ENCODE assay signal across 8 cellular contexts in genomic region chr9:130694205-130694604, GRCh38. TPM values are rescaled to one million over a fixed set of nuclear protein-coding genes. Genes with fewer than 3 reads are reported as not detected.
DNase-seq lines count a peak whose midpoint lies in the region; ATAC-seq, FAIRE-seq and TF ChIP-seq lines count a peak whose summit lies in the region.

No MANE protein-coding gene starts in this region.

- TF ChIP-seq POLR2A in K562 (conservative IDR thresholded peaks at IDR 0.05) = no peak

- intact Hi-C loops in K562 (cut with micrococcal nuclease) = no loop called here

- no peak for FAIRE-seq in K562 (lab: Jason Lieb, UNC)

- no peak for TF ChIP-seq CTCF in AG04449 (IDR thresholded peaks at IDR 0.05; ENCODE audit: insufficient read depth, low read length, missing control alignments)
- TF ChIP-seq CTCF in HL-60 (IDR thresholded peaks at IDR 0.05; ENCODE audit: insufficient read depth, low read length) = no peak
- no peak for TF ChIP-seq CTCF in K562 (IDR thresholded peaks at IDR 0.05 in 2 of 3, conservative IDR thresholded peaks at IDR 0.05 in 1 of 3; ENCODE audit: insufficient read depth in 2 of 3, low read depth in 1 of 3, low read length in 3 of 3)
- no peak for TF ChIP-seq CTCF in omental fat pad (IDR thresholded peaks at IDR 0.05)

- POLR2A ChIA-PET in AG04449 (lab: Yijun Ruan, JAX) (no interaction called here), K562 (lab: Yijun Ruan, JAX) (interaction anchor here (1.0 to 1.8 kb wide), 5 partner anchors 10 to 241 kb away, joined by 4 to 8 read pairs (median 4); no protein-coding TSS in a partner anchor)

- no peak for TF ChIP-seq EP300 in K562 (IDR thresholded peaks at IDR 0.05; ENCODE audit: low read length)

- ATAC-seq in K562 (peak; percentile 5; the same call in 2 of the 3 replicates), GM19397 (IDR thresholded peaks at IDR 0.05; ENCODE audit: unreplicated experiment) (no peak), omental fat pad (ENCODE audit: low FRiP score) (no peak)

- in situ Hi-C loops in K562 (cut with MboI) = loop anchor here (25.0 kb wide), 1 partner anchor 557 kb away; no protein-coding TSS in a partner anchor
- in situ Hi-C loops in G401 (cut with HindIII; ENCODE audit: low sequenced_read_pairs) = no loop called here

- no peak for TF ChIP-seq RAD21 in K562 (CRISPR knock-in tag; conservative IDR thresholded peaks at IDR 0.05 in 1 of 2, IDR thresholded peaks at IDR 0.05 in 1 of 2)

- peak overlapping the region; percentile 84 for H3K27ac ChIP-seq in HL-60 (replicated peaks)
- H3K27ac ChIP-seq in K562 (ENCODE audit: extremely low read depth, low read depth, low read length) = peak overlapping the region; percentile 84

- peaks cover 9 to 12% of the 10 kb centered on the region in 2 experiments; a peak in 4 of 5 replicates for H3K4me1 ChIP-seq in K562 (replicated peaks in 1 of 2; ENCODE audit: control insufficient read depth in 2 of 2, insufficient read depth in 2 of 2, low read length in 2 of 2)
- peaks cover 16% of the 10 kb centered on the region for H3K4me1 ChIP-seq in mononuclear cell (ENCODE audit: insufficient read depth, low read length)

- no peaks in the 10 kb centered on the region for H3K27me3 ChIP-seq in HL-60 (ENCODE audit: insufficient read depth, poor library complexity, severe bottlenecking)
- no peaks in the 10 kb centered on the region for H3K27me3 ChIP-seq in K562 (ENCODE audit: control insufficient read depth in 2 of 2, insufficient read depth in 2 of 2, low read length in 2 of 2)
- H3K27me3 ChIP-seq in mononuclear cell (ENCODE audit: insufficient read depth, low read length) = no peaks in the 10 kb centered on the region

- H4K20me1 ChIP-seq in K562 (replicated peaks; ENCODE audit: control insufficient read depth, insufficient read depth, low read length) = peaks cover 5% of the 10 kb centered on the region

- CTCF ChIA-PET in AG04449 (lab: Yijun Ruan, JAX) (interaction anchor here (1.1 to 5.2 kb wide), 6 partner anchors 10 to 171 kb away, joined by 3 to 28 read pairs (median 8); no protein-coding TSS in a partner anchor), K562 (lab: Yijun Ruan, JAX; ENCODE audit: low intra/inter-chr PET ratio) (no interaction called here)

- DNase-seq in AG04449 (ENCODE audit: low read depth, low spot score) (no peak), HL-60 (ENCODE audit: low read depth in 1 of 2, low spot score in 1 of 2) (peak in 1 of 2 experiments; percentile 39), K562 (ENCODE audit: extremely low read depth in 1 of 4, low spot score in 3 of 4) (no peak), NCI-H1436 treated with DMSO at 0.1 percent for 48 hours (lab: John Stamatoyannopoulos, UW) (no peak), G401 (ENCODE audit: low spot score) (no peak), omental fat pad (ENCODE audit: low spot score) (no peak)

- H3K9me3 ChIP-seq in K562 (replicated peaks; ENCODE audit: control insufficient read depth, insufficient read depth, low read depth, low read length) (0 out of 2 replicates have a peak, but pooled peaks cover 3% of the 10 kb centered on the region), mononuclear cell (ENCODE audit: low read depth, low read length) (no peaks in the 10 kb centered on the region)

- WGBS in K562 (ENCODE audit: insufficient coverage, low coverage, missing lambda C conversion rate) = 2% methylated on average over 8 of the region's 8 CpGs

- H2AFZ ChIP-seq in K562 (ENCODE audit: low read depth, low read length) = peak overlapping the region; percentile 98

- H3K9me1 ChIP-seq in K562 (ENCODE audit: control insufficient read depth, insufficient read depth, low read length) = peaks cover 3% of the 10 kb centered on the region

- H3K9ac ChIP-seq in K562 (ENCODE audit: insufficient read depth in 1 of 2, low read depth in 2 of 2, low read length in 2 of 2) = peak overlapping the region; percentile 93 to 97

- H3K4me3 ChIP-seq in AG04449 (ENCODE audit: low read depth, low read length) (peak overlapping the region; percentile 86), HL-60 (replicated peaks; ENCODE audit: insufficient read depth, low read length) (peak overlapping the region; percentile 79), K562 (peak overlapping the region; percentile 81), mononuclear cell (ENCODE audit: low read length) (peak overlapping the region; percentile 74)

- peak overlapping the region; percentile 98 for H3K4me2 ChIP-seq in K562 (ENCODE audit: insufficient read depth, low read length)

- BruUV-seq in K562 (replicated peaks; lab: Mats Ljungman, UMichigan) = TSS peak; percentile 52

- peaks cover 45% of the 10 kb centered on the region for H3K79me2 ChIP-seq in K562 (ENCODE audit: control insufficient read depth, insufficient read depth, low read length)

- H3K36me3 ChIP-seq in K562 (ENCODE audit: control insufficient read depth, insufficient read depth, low read length) = peaks cover 42% of the 10 kb centered on the region

TF ChIP-seq in K562, 482 proteins besides CTCF, POLR2A, EP300 and RAD21 (continues in another document):
- TF ChIP-seq CBX3 (IDR thresholded peaks at IDR 0.05; ENCODE audit: borderline replicate concordance in 1 of 2, low read length in 2 of 2) (no peak), BRD9 (IDR thresholded peaks at IDR 0.05; ENCODE audit: low read depth, partially characterized antibody) (peak; percentile 2)
- TF ChIP-seq, protein P1, sequence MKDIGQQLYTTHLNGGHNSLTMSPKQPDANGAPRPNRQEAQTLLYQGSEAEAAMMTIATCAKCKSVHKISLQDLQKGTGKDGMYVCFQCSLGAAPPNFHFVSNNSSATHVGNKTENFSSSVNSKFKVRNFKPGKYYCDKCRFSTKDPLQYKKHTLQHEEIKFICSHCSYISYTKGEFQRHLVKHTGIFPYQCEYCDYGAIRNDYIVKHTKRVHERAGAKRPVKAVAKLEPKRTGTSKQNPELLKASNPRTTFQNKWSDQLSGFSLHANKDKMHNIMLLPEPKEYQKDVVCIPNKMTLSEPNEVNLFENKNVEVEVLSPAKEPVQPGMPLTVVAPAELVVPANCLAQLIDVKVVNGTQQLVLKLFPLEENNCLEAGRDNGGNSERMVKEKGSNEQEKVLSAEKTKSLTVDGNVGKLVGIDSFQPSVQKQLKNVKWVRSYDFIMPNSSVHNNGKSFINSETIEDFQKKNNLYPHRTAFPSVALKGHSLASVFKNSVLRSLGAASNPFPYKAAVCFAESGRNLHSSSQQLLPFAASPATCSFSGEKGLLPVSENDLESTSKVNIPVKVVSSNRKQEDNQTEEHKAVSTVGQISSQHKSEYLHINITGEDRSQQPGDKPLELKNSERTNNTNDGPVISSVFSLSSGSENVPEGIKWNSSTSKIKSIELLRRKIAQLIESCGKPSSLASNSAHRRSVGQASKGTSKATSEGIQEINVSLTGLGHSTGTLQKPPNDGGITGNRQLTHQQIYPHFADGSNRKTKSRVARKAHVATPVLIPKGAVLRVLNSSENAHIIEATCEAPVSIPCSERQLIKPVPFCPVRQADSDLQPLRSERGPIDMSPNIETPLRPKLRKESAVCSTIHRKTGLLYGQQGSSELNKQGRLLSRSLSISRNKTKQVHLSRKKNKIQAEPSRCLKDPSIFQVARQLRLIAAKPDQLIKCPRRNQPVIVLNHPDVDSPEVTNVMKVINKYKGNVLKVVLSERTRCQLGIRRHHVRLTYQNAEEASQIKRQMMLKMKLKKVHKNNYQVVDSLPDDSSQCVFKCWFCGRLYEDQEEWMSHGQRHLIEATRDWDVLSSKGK (CRISPR knock-in tag; IDR thresholded peaks at IDR 0.05) = no peak

RNA-seq across cellular contexts. Expression of gene EXOSC2, which starts 0.6 kb away (rescaled TPM):
- total RNA-seq in K562 (2011; cell fraction: chromatin; rRNA removed; ENCODE audit: low replicate concordance) = 184 and 273 TPM in 2 replicates
- total RNA-seq in K562 (2011; cell fraction: nucleolus; rRNA removed) = 146 and 158 TPM in 2 replicates
- 163 and 165 TPM in 2 replicates for total RNA-seq in K562 (2011; cell fraction: nucleoplasm; rRNA removed)
- total RNA-seq in K562 (2014; rRNA removed) = 48.5 and 50.6 TPM in 2 replicates
- 101 and 105 TPM in 2 replicates for total RNA-seq in K562 (2014; rRNA removed; fragmentation: Illumina TruSeq; extraction: Trizol)
- total RNA-seq in K562 (2015; rRNA removed; fragmentation: Illumina TruSeq; extraction: Trizol) = 81.4 and 87.0 TPM in 2 replicates
- 67.1 and 71.8 TPM in 2 replicates for total RNA-seq in K562 (2021)
- 59.9 and 87.5 TPM in 2 replicates for polyA plus RNA-seq in K562 (2011; rRNA removed)
- 43.9 and 54.9 TPM in 2 replicates for polyA plus RNA-seq in K562 (2011; cell fraction: cytosol; rRNA removed)
- polyA plus RNA-seq in K562 (2011; cell fraction: nucleus; rRNA removed) = 73.0 and 84.7 TPM in 2 replicates
- 29.1 and 50.1 TPM in 2 replicates for polyA plus RNA-seq in K562 (2012)
- 69.1 and 77.6 TPM in 2 replicates for polyA plus RNA-seq in K562 (2014; fragmentation: Illumina TruSeq; extraction: Trizol)
- polyA plus RNA-seq in K562 (2014; fragmentation: Nextera tagmentation; extraction: Ambion mirVana) = 10 to 100 TPM; 46.0 to 89.0 TPM
- polyA plus RNA-seq in K562 (2014; rRNA removed) = 66.5 and 75.3 TPM in 2 replicates
- 133 and 165 TPM in 2 replicates for polyA minus RNA-seq in K562 (2011; rRNA and poly(A)+ RNA removed)
- polyA minus RNA-seq in K562 (2011; cell fraction: cytosol; rRNA and poly(A)+ RNA removed) = 30.0 and 37.4 TPM in 2 replicates
- polyA minus RNA-seq in K562 (2011; cell fraction: nucleus; rRNA and poly(A)+ RNA removed) = 44.0 and 56.3 TPM in 2 replicates
- total RNA-seq in mononuclear cell = 34.2 TPM
- 41.5 and 66.4 TPM in 2 replicates for total RNA-seq in G401 (2014; rRNA removed; shearing (Covaris generic))
- total RNA-seq in omental fat pad = 10 to 100 TPM; 16.9 to 46.6 (median 22.6) TPM

RNA-seq across cellular contexts. Expression of gene PRDM12, which starts 29.8 kb away (rescaled TPM):
- 0.12 TPM in 1 of 2 replicates, not detected in the other for total RNA-seq in K562 (2011; cell fraction: chromatin; rRNA removed; ENCODE audit: low replicate concordance)
- total RNA-seq in K562 (2011; cell fraction: nucleolus; rRNA removed) = 0.26 and 0.33 TPM in 2 replicates
- 0.22 and 0.31 TPM in 2 replicates for total RNA-seq in K562 (2011; cell fraction: nucleoplasm; rRNA removed)
- total RNA-seq in K562 (2014; rRNA removed) (0.08 and 0.09 TPM in 2 replicates), K562 (2014; rRNA removed; fragmentation: Illumina TruSeq; extraction: Trizol) (0.10 TPM in 1 of 2 replicates, not detected in the other), K562 (2015; rRNA removed; fragmentation: Illumina TruSeq; extraction: Trizol) (0.08 TPM in 1 of 2 replicates, not detected in the other), K562 (2021) (0.22 and 0.25 TPM in 2 replicates), mononuclear cell (not detected), omental fat pad (not detected)
- polyA plus RNA-seq in K562 (2011; rRNA removed) (0.04 and 0.07 TPM in 2 replicates), K562 (2014; fragmentation: Illumina TruSeq; extraction: Trizol) (0.11 and 0.18 TPM in 2 replicates), K562 (2014; fragmentation: Nextera tagmentation; extraction: Ambion mirVana) (under 1 TPM; 0.04 to 0.06 TPM), K562 (2014; rRNA removed) (0.05 TPM in 1 of 2 replicates, not detected in the other)
- polyA plus RNA-seq in K562 (2011; cell fraction: cytosol; rRNA removed) = 0.03 and 0.16 TPM in 2 replicates
- 0.17 and 0.28 TPM in 2 replicates for polyA plus RNA-seq in K562 (2011; cell fraction: nucleus; rRNA removed)
- 0.13 and 0.21 TPM in 2 replicates for polyA plus RNA-seq in K562 (2012)
- 0.06 TPM in 1 of 2 replicates, not detected in the other for polyA minus RNA-seq in K562 (2011; rRNA and poly(A)+ RNA removed)
- not detected in 2 replicates for polyA minus RNA-seq in K562 (2011; cell fraction: cytosol; rRNA and poly(A)+ RNA removed)
- 0.22 and 0.27 TPM in 2 replicates for polyA minus RNA-seq in K562 (2011; cell fraction: nucleus; rRNA and poly(A)+ RNA removed)
- not detected in 2 replicates for total RNA-seq in G401 (2014; rRNA removed; shearing (Covaris generic))
